In the genomic region with DNA sequence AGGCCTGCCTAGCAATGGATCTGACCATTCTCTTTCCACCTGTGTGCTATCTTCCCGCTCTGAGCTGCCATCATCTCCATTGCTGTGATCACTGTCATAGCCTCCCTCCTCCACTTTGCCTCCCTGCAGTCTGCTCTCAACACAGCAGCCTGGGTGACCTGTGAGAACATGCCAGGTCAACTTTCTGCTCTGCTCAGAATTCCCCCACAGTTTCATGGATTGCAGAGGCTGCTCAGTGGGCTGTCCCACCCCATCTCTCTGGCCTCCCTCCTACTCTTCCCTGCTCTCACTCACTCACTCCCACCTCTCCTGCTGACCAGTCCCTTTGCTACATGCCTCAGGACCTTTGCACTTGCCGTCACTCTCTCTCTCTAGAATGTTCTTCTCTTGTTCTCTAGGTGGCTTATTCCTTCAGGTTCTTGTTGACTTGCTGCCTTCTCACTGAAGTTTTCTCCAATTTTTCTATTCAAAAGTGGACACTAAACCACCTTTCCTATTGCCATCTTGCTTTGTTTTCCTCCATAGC, we compare ENCODE assay signal across 9 cellular contexts.
DNase-seq lines count a peak whose midpoint lies in the region; ATAC-seq and TF ChIP-seq lines count a peak whose summit lies in the region.
"Had no signal": no experiment of that assay in that cellular context is flagged by ENCODE, and none has a peak within 500 bp of the region (broad histone marks: within the 10 kb centered on the region; RNA-seq: fewer than 3 reads in every experiment).

No MANE protein-coding gene starts in this region.

- H3K27ac ChIP-seq in skeletal muscle tissue (ENCODE audit: low read depth, low read length) (peak overlapping the region; percentile 64), lower lobe of right lung (no peak overlapping the region)
- H3K27ac ChIP-seq: VCaP had no signal

- POLR2A ChIA-PET in WTC11 (lab: Charles Lee), result no interaction called here

- H3K4me3 ChIP-seq in skeletal muscle tissue (ENCODE audit: low read length in 3 of 3) (no peak overlapping the region), lower lobe of right lung (no peak overlapping the region)

- ATAC-seq in GM19035 (IDR thresholded peaks at IDR 0.05; ENCODE audit: unreplicated experiment) (peak; percentile 31), HG02759 (IDR thresholded peaks at IDR 0.05; ENCODE audit: unreplicated experiment) (peak; percentile 42), WTC11 (no peak), HG02970 (IDR thresholded peaks at IDR 0.05; ENCODE audit: low FRiP score, unreplicated experiment) (no peak), lower lobe of right lung (no peak)

- H3K27me3 Mint-ChIP-seq in WTC11 (ENCODE audit: low read depth), result peaks cover 47% of the 10 kb centered on the region

- intact Hi-C loops in lower lobe of right lung (cut with DNase I), result no loop called here

- no peak for DNase-seq in WTC11 (ENCODE audit: low spot score)
- no peak for DNase-seq in NCI-H187 treated with DMSO at 0.1 percent for 48 hours (lab: John Stamatoyannopoulos, UW)
- no peak for DNase-seq in lower lobe of right lung
- DNase-seq: heart left ventricle had no signal

- H3K4me3 Mint-ChIP-seq in WTC11, result no peak overlapping the region

- CTCF ChIA-PET in WTC11 (lab: Charles Lee), result no interaction called here

- H3K36me3 ChIP-seq in skeletal muscle tissue (ENCODE audit: control insufficient read depth in 3 of 3, insufficient read depth in 3 of 3, low read length in 3 of 3) (no peaks in the 10 kb centered on the region), lower lobe of right lung (no peaks in the 10 kb centered on the region)
- H3K36me3 ChIP-seq: heart left ventricle had no signal

- H3K9me3 ChIP-seq in skeletal muscle tissue (ENCODE audit: control insufficient read depth in 3 of 3, low read length in 3 of 3) (peaks cover 0 to 3% (median 0%) of the 10 kb centered on the region in 3 donors), lower lobe of right lung (no peaks in the 10 kb centered on the region)

- H3K36me3 Mint-ChIP-seq in WTC11, result peaks cover 14% of the 10 kb centered on the region

- H3K9ac ChIP-seq in skeletal muscle tissue (ENCODE audit: low read depth in 1 of 3, low read length in 3 of 3), result no peak overlapping the region

- peaks cover 0 to 8% (median 0%) of the 10 kb centered on the region in 3 donors for H3K27me3 ChIP-seq in skeletal muscle tissue (ENCODE audit: control insufficient read depth in 3 of 3, insufficient read depth in 3 of 3, low read length in 3 of 3)
- no peaks in the 10 kb centered on the region for H3K27me3 ChIP-seq in lower lobe of right lung (ENCODE audit: low read depth)
- H3K27me3 ChIP-seq: heart left ventricle had no signal

- H3K27ac Mint-ChIP-seq in WTC11, result no peak overlapping the region

- peaks cover 44% of the 10 kb centered on the region for H3K4me1 Mint-ChIP-seq in WTC11

- H3K9me3 Mint-ChIP-seq in WTC11, result peaks cover 16% of the 10 kb centered on the region

- peaks cover 14 to 23% (median 15%) of the 10 kb centered on the region in 3 donors for H3K4me1 ChIP-seq in skeletal muscle tissue (ENCODE audit: control insufficient read depth in 3 of 3, insufficient read depth in 3 of 3, low read length in 3 of 3)
- H3K4me1 ChIP-seq in lower lobe of right lung, result peaks cover 27% of the 10 kb centered on the region

- TF ChIP-seq CTCF in WTC11 (IDR thresholded peaks at IDR 0.05), result no peak
- TF ChIP-seq CTCF in lower lobe of right lung (IDR thresholded peaks at IDR 0.05), result no peak

TF ChIP-seq in WTC11, 78 proteins besides CTCF, POLR2A, EP300 and RAD21:
- no peak for TF ChIP-seq MYBL2 (CRISPR knock-in tag; IDR thresholded peaks at IDR 0.05)
- 0 out of 2 replicates have a peak, but pooled peaks have one; percentile 42 for TF ChIP-seq AR (CRISPR knock-in tag; IDR thresholded peaks at IDR 0.05)

Comparison
In these comparisons a context has a peak if more than half of its experiments do, and no peak if none do; other contexts are left out.
1. ATAC-seq: peak in GM19035 (single experiment) and HG02759 (single experiment); none in WTC11 (single experiment), HG02970 (single experiment) and lower lobe of right lung (0 of 2).